In the genomic region with DNA sequence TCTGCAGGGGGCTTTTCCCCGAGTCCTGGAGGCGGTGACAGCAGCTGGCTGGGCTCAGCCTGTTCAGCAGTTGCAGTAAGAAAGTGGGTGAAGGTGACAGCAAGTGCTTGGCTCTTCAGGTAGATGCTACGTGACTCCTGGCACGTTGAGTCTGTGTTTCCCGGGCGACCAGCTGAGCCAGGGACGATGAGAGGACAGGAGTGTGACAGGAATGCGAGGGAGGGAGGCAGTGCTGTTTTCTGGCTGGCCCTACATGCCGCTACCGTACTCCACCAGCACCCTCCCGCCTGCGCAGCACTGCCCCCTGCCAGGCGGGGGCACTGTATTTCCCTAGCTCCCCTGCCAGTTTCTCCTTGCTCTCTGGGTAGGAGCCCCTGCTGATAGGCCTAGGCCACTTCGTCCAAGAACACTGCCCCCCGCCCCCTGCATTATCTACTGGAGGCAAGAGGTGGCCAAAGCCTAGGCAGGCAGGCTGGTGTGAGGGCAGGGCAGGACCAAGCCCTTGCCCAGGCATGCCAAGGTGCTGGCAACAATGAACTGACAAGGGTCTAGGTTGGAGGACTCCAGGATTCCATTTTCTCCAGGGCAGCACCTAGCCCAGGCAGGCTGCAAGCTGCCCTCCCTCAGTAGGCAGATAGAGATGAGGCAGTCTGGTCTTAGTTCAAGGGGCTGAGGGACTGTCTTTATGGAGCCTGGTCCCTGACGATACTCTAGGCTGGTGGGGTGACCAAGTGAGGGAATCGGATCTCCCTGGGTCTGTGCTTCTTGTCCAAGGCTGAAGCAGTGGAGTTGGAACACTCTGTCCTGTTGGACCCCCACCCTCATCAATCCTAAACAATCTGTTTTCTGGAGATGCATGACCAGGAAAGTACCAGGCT, we compare ENCODE assay signal across 8 cellular contexts. TPM values are rescaled to one million over a fixed set of nuclear protein-coding genes. Genes with fewer than 3 reads are reported as not detected.
DNase-seq lines count a peak whose midpoint lies in the region; ATAC-seq and TF ChIP-seq lines count a peak whose summit lies in the region.

No MANE protein-coding gene starts in this region.

- POLR2A ChIA-PET in A673 (lab: Charles Lee; ENCODE audit: low non-redundant PET): no interaction called here

- TF ChIP-seq POLR2A in adrenal gland (IDR thresholded peaks at IDR 0.05): no peak

- intact Hi-C loops in A673 (cut with micrococcal nuclease; ENCODE audit: unreplicated experiment): loop anchor here (5.0 kb wide), 1 partner anchor 89 kb away; no protein-coding TSS in a partner anchor
- intact Hi-C loops in adrenal gland (cut with DNase I): loop anchor here (5.0 kb wide), 3 partner anchors 89 to 409 kb away; no protein-coding TSS in a partner anchor
- intact Hi-C loops in left ventricle myocardium superior (cut with micrococcal nuclease): loop anchor here (5.0 kb wide), 2 partner anchors 89 to 409 kb away; no protein-coding TSS in a partner anchor

- ATAC-seq in GM19035 (IDR thresholded peaks at IDR 0.05; ENCODE audit: unreplicated experiment): peak; percentile 46
- peak; percentile 28 for ATAC-seq in RWPE2 (ENCODE audit: low read depth)
- ATAC-seq in left ventricle myocardium superior: peak; percentile 75
- ATAC-seq in HG03135 (IDR thresholded peaks at IDR 0.05; ENCODE audit: unreplicated experiment): no peak

- DNase-seq in A673 (ENCODE audit: low spot score): peak; percentile 76
- no peak for DNase-seq in RWPE2 (ENCODE audit: low spot score)
- peak; percentile 76 to 84 (median 81) for DNase-seq in adrenal gland
- DNase-seq in left ventricle myocardium superior: peak; percentile 77
- no peak for DNase-seq in retinal pigment epithelial cell (ENCODE audit: low read depth)

- TF ChIP-seq CTCF in A673 (conservative IDR thresholded peaks at IDR 0.05; ENCODE audit: low read depth, low read length) (peak; percentile 74), LNCAP (IDR thresholded peaks at IDR 0.05) (peak; percentile 47; the same call in 1 of the 2 replicates), RWPE2 (IDR thresholded peaks at IDR 0.05; ENCODE audit: poor library complexity, severe bottlenecking) (peak; percentile 16), adrenal gland (IDR thresholded peaks at IDR 0.05) (peak; percentile 15 to 54 (median 44)), retinal pigment epithelial cell (conservative IDR thresholded peaks at IDR 0.05; ENCODE audit: low read depth, low read length) (peak; percentile 81)

- CTCF ChIA-PET in A673 (lab: Charles Lee): interaction anchor here (0.7 to 2.6 kb wide), 4 partner anchors 28 to 411 kb away, joined by 3 to 29 read pairs (median 7); no protein-coding TSS in a partner anchor

- H3K27me3 ChIP-seq in A673 (replicated peaks; ENCODE audit: insufficient read depth, low read depth, low read length, poor library complexity): no peaks in the 10 kb centered on the region
- no peaks in the 10 kb centered on the region for H3K27me3 ChIP-seq in RWPE2 (ENCODE audit: insufficient read depth, poor library complexity, severe bottlenecking)
- no peaks in the 10 kb centered on the region for H3K27me3 ChIP-seq in adrenal gland

- 8 to 30% (median 15%) methylated on average over 14 to 17 of the region's 17 CpGs for WGBS in adrenal gland, 4 donors

- H3K4me1 ChIP-seq in A673 (ENCODE audit: insufficient read depth, low read length, poor library complexity, severe bottlenecking): peaks cover 14% of the 10 kb centered on the region
- peaks cover 26% of the 10 kb centered on the region for H3K4me1 ChIP-seq in RWPE2 (ENCODE audit: insufficient read depth, poor library complexity, severe bottlenecking)
- H3K4me1 ChIP-seq in adrenal gland (replicated peaks in 1 of 2): peaks cover 24 to 45% of the 10 kb centered on the region in 2 donors

- H3K36me3 ChIP-seq in A673 (ENCODE audit: insufficient read depth, low read length, poor library complexity, severe bottlenecking) (peaks cover 20% of the 10 kb centered on the region), RWPE2 (ENCODE audit: low read depth) (no peaks in the 10 kb centered on the region), adrenal gland (replicated peaks in 1 of 2) (peaks cover 0 to 19% of the 10 kb centered on the region in 2 donors)

- H3K9me3 ChIP-seq in A673 (ENCODE audit: low read depth, low read length, poor library complexity, severe bottlenecking) (no peaks in the 10 kb centered on the region), RWPE2 (ENCODE audit: severe bottlenecking) (no peaks in the 10 kb centered on the region), adrenal gland (replicated peaks in 1 of 3) (no peaks in the 10 kb centered on the region)

- H3K4me3 ChIP-seq in A673 (ENCODE audit: low read depth, low read length, poor library complexity, severe bottlenecking) (no peak overlapping the region), RWPE2 (ENCODE audit: severe bottlenecking) (no peak overlapping the region), adrenal gland (no peak overlapping the region), retinal pigment epithelial cell (ENCODE audit: low read length) (no peak overlapping the region)

- BruUV-seq in A673 (replicated peaks; lab: Mats Ljungman, UMichigan): no TSS peak

- H3K27ac ChIP-seq in A673 (ENCODE audit: low read depth, low read length, poor library complexity, severe bottlenecking): no peak overlapping the region
- peak overlapping the region; percentile 47 for H3K27ac ChIP-seq in RWPE2 (ENCODE audit: poor library complexity, severe bottlenecking)
- H3K27ac ChIP-seq in adrenal gland: peak overlapping the region in 2 of 5 donors; percentile 42 to 44

RNA-seq across cellular contexts. Expression of a gene that starts 19.2 kb away (rescaled TPM):
- total RNA-seq in A673 (2021): 64.6 and 69.1 TPM in 2 replicates
- total RNA-seq in adrenal gland: 10 to 100 TPM; 47.8 to 64.8 (median 52.0) TPM
- 10 to 100 TPM; 24.8 to 75.1 (median 33.1) TPM for polyA plus RNA-seq in adrenal gland
- 46.0 TPM for total RNA-seq in left ventricle myocardium superior

RNA-seq across cellular contexts. Expression of a gene that starts 23.6 kb away (rescaled TPM):
- total RNA-seq in A673 (2021) (0.11 TPM in 2 replicates), adrenal gland (under 1 TPM in 6 of 8 donors, not detected in 2; 0.20 to 0.69 (median 0.35) TPM), left ventricle myocardium superior (0.15 TPM)
- under 1 TPM; 0.22 to 0.72 (median 0.71) TPM for polyA plus RNA-seq in adrenal gland

RNA-seq across cellular contexts. Expression of a gene that starts 32.8 kb away (rescaled TPM):
- total RNA-seq in A673 (2021): 52.0 and 55.3 TPM in 2 replicates
- 100 to 1,000 TPM in 1 of 8 donors, 10 to 100 TPM in 7; 16.1 to 112 (median 28.9) TPM for total RNA-seq in adrenal gland
- 10 to 100 TPM; 15.2 to 26.2 (median 18.2) TPM for polyA plus RNA-seq in adrenal gland
- total RNA-seq in left ventricle myocardium superior: 28.3 TPM

RNA-seq across cellular contexts. Expression of a gene that starts 39.3 kb away (rescaled TPM):
- total RNA-seq in A673 (2021): 59.4 and 72.1 TPM in 2 replicates
- 10 to 100 TPM; 16.5 to 59.3 (median 39.8) TPM for total RNA-seq in adrenal gland
- 10 to 100 TPM; 26.9 to 73.5 (median 65.1) TPM for polyA plus RNA-seq in adrenal gland
- total RNA-seq in left ventricle myocardium superior: 23.6 TPM

Comparison
In these comparisons a context has a peak if more than half of its experiments do, and no peak if none do; other contexts are left out.
1. DNase-seq: peak in A673 (single experiment), adrenal gland (7 of 7) and left ventricle myocardium superior (single experiment); none in RWPE2 (single experiment) and retinal pigment epithelial cell (single experiment).
2. CTCF ChIP-seq: peak in every context shown above with its lines; median percentile 81 in retinal pigment epithelial cell; 74 in A673; 47 in LNCAP; 44 in adrenal gland; 16 in RWPE2.